11 cellular contexts compared by ENCODE assay signal in the genomic region with DNA sequence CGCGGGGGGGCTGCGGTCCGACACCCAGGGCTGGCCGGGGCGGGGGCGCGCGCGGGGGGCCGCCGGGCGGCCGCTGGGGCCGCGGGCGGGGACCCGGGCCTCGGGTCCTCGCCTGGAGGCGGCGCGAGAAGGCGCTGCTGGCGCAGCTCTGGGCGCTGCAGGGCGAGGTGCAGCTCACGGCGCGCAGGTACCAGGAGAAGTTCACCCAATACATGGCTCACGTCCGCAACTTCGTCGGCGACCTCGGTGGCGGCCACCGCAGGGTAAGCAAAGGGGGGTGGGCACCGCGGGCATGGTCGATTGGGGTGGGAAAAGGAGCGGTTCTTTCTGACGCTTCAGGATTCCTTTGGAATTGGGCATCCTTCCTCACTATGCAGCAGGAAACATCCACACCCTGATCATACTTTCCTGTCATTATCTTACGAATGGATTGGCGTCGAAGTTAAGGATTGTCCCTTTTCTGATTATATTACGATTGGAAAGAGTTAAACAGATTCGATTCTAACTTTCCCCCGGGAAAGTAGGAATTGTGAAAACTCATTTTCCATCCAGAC. TPM values are rescaled to one million over a fixed set of nuclear protein-coding genes. Genes with fewer than 3 reads are reported as not detected.
DNase-seq lines count a peak whose midpoint lies in the region; ATAC-seq and TF ChIP-seq lines count a peak whose summit lies in the region.
"Had no signal": no experiment of that assay in that cellular context is flagged by ENCODE, and none has a peak within 500 bp of the region (broad histone marks: within the 10 kb centered on the region; RNA-seq: fewer than 3 reads in every experiment).

No MANE protein-coding gene starts in this region.

- TF ChIP-seq EP300 in sigmoid colon (IDR thresholded peaks at IDR 0.05), result no peak

- no peak overlapping the region for H3K9ac ChIP-seq in iPS-15b (ENCODE audit: low read depth, low read length)

- 3 to 7% methylated on average over 49 of the region's 49 CpGs for WGBS in sigmoid colon, 2 donors

- CTCF ChIA-PET in PC-9 (lab: Charles Lee), result no interaction called here

- no peak overlapping the region for H2AFZ ChIP-seq in PC-9

- H3F3A ChIP-seq in PC-9 (ENCODE audit: insufficient read depth, low read depth), result no peaks in the 10 kb centered on the region

- no peak overlapping the region for H3K4me2 ChIP-seq in PC-9

- no peaks in the 10 kb centered on the region for H3K9me3 ChIP-seq in iPS-15b (ENCODE audit: control insufficient read depth, insufficient read depth, low read length)
- no peaks in the 10 kb centered on the region for H3K9me3 ChIP-seq in sigmoid colon
- H3K9me3 ChIP-seq in PC-9 (ENCODE audit: insufficient read depth, low read depth), result no peaks in the 10 kb centered on the region
- H3K9me3 ChIP-seq in gastrocnemius medialis, result no peaks in the 10 kb centered on the region
- H3K9me3 ChIP-seq: Caco-2, HAP-1 had no signal

- intact Hi-C loops in sigmoid colon (cut with DNase I), result loop anchor here (5.0 to 10.0 kb wide), 6 partner anchors 82 to 833 kb away; no protein-coding TSS in a partner anchor
- intact Hi-C loops in PC-9 (cut with micrococcal nuclease; ENCODE audit: unreplicated experiment), result no loop called here
- intact Hi-C loops in gastrocnemius medialis (cut with DNase I; ENCODE audit: low total_unique reads), result no loop called here

- TF ChIP-seq POLR2A in sigmoid colon (IDR thresholded peaks at IDR 0.05) (no peak), gastrocnemius medialis (IDR thresholded peaks at IDR 0.05) (no peak)

- H3K4me3 ChIP-seq in iPS-15b (ENCODE audit: low read depth, low read length) (peak overlapping the region; percentile 64), sigmoid colon (peak overlapping the region; percentile 55 to 71 (median 62)), PC-9 (no peak overlapping the region), gastrocnemius medialis (peak overlapping the region in 2 of 4 donors; percentile 7 to 31)
- H3K4me3 ChIP-seq: HAP-1 had no signal

- DNase-seq in DMS53 (lab: John Stamatoyannopoulos, UW), result peak; percentile 80
- peak; percentile 52 for DNase-seq in NCI-H69 (lab: John Stamatoyannopoulos, UW)
- DNase-seq in sigmoid colon, result no peak
- DNase-seq in activated T-cell treated with anti-CD3 and anti-CD28 coated beads for 4 hours, result no peak
- no peak for DNase-seq in PC-9
- DNase-seq in gastrocnemius medialis, result no peak
- DNase-seq: Caco-2 had no signal

- POLR2A ChIA-PET in PC-9 (lab: Charles Lee; ENCODE audit: unreplicated experiment), result no interaction called here

- H3K27ac ChIP-seq in sigmoid colon (peak overlapping the region; percentile 89 to 95 (median 91)), PC-9 (no peak overlapping the region), gastrocnemius medialis (no peak overlapping the region)

- no peaks in the 10 kb centered on the region for H4K20me1 ChIP-seq in PC-9 (ENCODE audit: insufficient read depth)

- H3K4me1 ChIP-seq in iPS-15b (ENCODE audit: control insufficient read depth, insufficient read depth, low read length) (peaks cover 2% of the 10 kb centered on the region), sigmoid colon (peaks cover 0 to 66% (median 39%) of the 10 kb centered on the region in 4 donors), PC-9 (replicated peaks; ENCODE audit: insufficient read depth) (no peaks in the 10 kb centered on the region), gastrocnemius medialis (no peaks in the 10 kb centered on the region)
- H3K4me1 ChIP-seq: Caco-2, HAP-1 had no signal

- no peaks in the 10 kb centered on the region for H3K36me3 ChIP-seq in iPS-15b (ENCODE audit: control insufficient read depth, insufficient read depth, low read length)
- peaks cover 0 to 2% (median 0%) of the 10 kb centered on the region in 4 donors for H3K36me3 ChIP-seq in sigmoid colon
- H3K36me3 ChIP-seq in PC-9 (ENCODE audit: low read depth), result no peaks in the 10 kb centered on the region
- no peaks in the 10 kb centered on the region for H3K36me3 ChIP-seq in gastrocnemius medialis
- H3K36me3 ChIP-seq: HAP-1 had no signal

- no peaks in the 10 kb centered on the region for H3K9me2 ChIP-seq in PC-9 (ENCODE audit: insufficient read depth)

- TF ChIP-seq CTCF in sigmoid colon (IDR thresholded peaks at IDR 0.05) (no peak), PC-9 (conservative IDR thresholded peaks at IDR 0.05) (no peak), gastrocnemius medialis (IDR thresholded peaks at IDR 0.05 in 4 of 5, conservative IDR thresholded peaks at IDR 0.05 in 1 of 5) (no peak)

- H3K79me2 ChIP-seq in PC-9 (ENCODE audit: low read depth), result no peaks in the 10 kb centered on the region

- BruUV-seq in PC-9 (replicated peaks; lab: Mats Ljungman, UMichigan), result no TSS peak

- ATAC-seq in gastrocnemius medialis (no peak), GM18870 (IDR thresholded peaks at IDR 0.05; ENCODE audit: unreplicated experiment) (no peak)

- in situ Hi-C loops in gastrocnemius medialis (cut with MboI; ENCODE audit: low sequenced_read_pairs in 4 of 4), result no loop called here

- H3K27me3 ChIP-seq in iPS-15b (ENCODE audit: control insufficient read depth, insufficient read depth, low read length), result peaks cover 48% of the 10 kb centered on the region
- H3K27me3 ChIP-seq in sigmoid colon, result no peaks in the 10 kb centered on the region
- no peaks in the 10 kb centered on the region for H3K27me3 ChIP-seq in PC-9 (ENCODE audit: insufficient read depth, low read depth)
- H3K27me3 ChIP-seq in gastrocnemius medialis, result peaks cover 21 to 37% (median 30%) of the 10 kb centered on the region in 3 donors

RNA-seq across cellular contexts. Expression of gene PDZRN4, which starts 0.8 kb away (rescaled TPM):
- 10 to 100 TPM; 71.5 to 98.1 (median 87.7) TPM for total RNA-seq in sigmoid colon
- polyA plus RNA-seq in sigmoid colon, result 1 to 10 TPM in 2 of 3 donors, under 1 TPM in 1; 0.23 to 1.8 (median 1.7) TPM
- total RNA-seq in PC-9 (2021), result not detected in 2 replicates
- 1 to 10 TPM in 1 of 4 donors, under 1 TPM in 3; 0.17 to 1.7 (median 0.64) TPM for total RNA-seq in gastrocnemius medialis
- total RNA-seq: bronchial epithelial cell, Caco-2 had no signal

Comparison
In these comparisons a context has a peak if more than half of its experiments do, and no peak if none do; other contexts are left out.
1. DNase-seq: peak in DMS53 (single experiment) and NCI-H69 (single experiment); none in sigmoid colon (single experiment), activated T-cell treated with anti-CD3 and anti-CD28 coated beads for 4 hours (single experiment), PC-9 (0 of 2) and gastrocnemius medialis (0 of 2).
2. H3K27ac ChIP-seq: peak in sigmoid colon (4 of 4); none in PC-9 (single experiment) and gastrocnemius medialis (0 of 4).
3. RNA of gene PDZRN4, which starts 0.8 kb away (total RNA-seq): 71.5 to 98.1 TPM in sigmoid colon; 0.17 to 1.7 TPM in gastrocnemius medialis and not detected in PC-9; every median in the first group is over 10 times any median in the second.